In the genomic region with DNA sequence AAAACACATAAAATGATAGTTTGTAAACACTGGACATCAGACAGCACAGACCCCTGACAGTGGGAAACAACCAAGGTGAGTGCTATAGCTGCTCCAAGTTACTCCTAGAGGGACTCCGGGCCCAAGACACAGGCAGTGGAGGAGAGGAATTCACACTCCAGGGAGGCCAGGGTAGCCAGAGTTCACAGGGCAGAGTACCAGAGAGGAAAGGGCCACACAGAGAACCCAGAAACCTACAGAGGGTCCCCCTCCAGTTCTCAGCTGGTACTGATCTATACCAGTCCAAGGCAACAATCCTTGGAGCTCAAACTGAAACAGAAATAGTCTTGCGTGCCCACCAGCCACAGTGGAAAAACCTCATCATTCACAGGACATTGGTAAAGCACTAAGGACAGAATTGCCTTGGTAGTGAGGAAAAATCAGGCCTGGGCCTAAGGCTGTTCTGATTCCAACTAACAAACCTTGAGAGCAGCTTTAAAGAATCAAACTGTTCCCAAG, we compare ENCODE assay signal across 10 cellular contexts. TPM values are rescaled to one million over a fixed set of nuclear protein-coding genes. Genes with fewer than 3 reads are reported as not detected.
DNase-seq lines count a peak whose midpoint lies in the region; ATAC-seq and TF ChIP-seq lines count a peak whose summit lies in the region.
"Had no signal": no experiment of that assay in that cellular context is flagged by ENCODE, and none has a peak within 500 bp of the region (broad histone marks: within the 10 kb centered on the region; RNA-seq: fewer than 3 reads in every experiment).

No MANE protein-coding gene starts in this region.

- no peak for TF ChIP-seq EP300 in SK-N-SH (IDR thresholded peaks at IDR 0.05; ENCODE audit: borderline replicate concordance in 1 of 2, low read depth in 1 of 2, low read length in 1 of 2)
- TF ChIP-seq EP300 in transverse colon (IDR thresholded peaks at IDR 0.05; ENCODE audit: low read depth), result no peak

- 0 out of 2 replicates have a peak, but pooled peaks cover 13% of the 10 kb centered on the region for H4K20me1 ChIP-seq in SK-N-SH (ENCODE audit: insufficient read depth)

- ATAC-seq in HG02678 (IDR thresholded peaks at IDR 0.05; ENCODE audit: unreplicated experiment), result no peak
- ATAC-seq in HG02870 (IDR thresholded peaks at IDR 0.05; ENCODE audit: unreplicated experiment), result no peak

- 100% methylated on average over 2 of the region's 2 CpGs for WGBS in SK-N-SH (ENCODE audit: low lambda C conversion rate)
- WGBS in esophagus, 2 donors, result 81 to 82% methylated on average over 2 of the region's 2 CpGs
- WGBS in transverse colon (ENCODE audit: low coverage in 1 of 2), 2 donors, result 69% methylated on average over 2 of the region's 2 CpGs; no CpG with 5 or more reads in 1 of the 2 donors

- H3F3A ChIP-seq in SK-N-SH (replicated peaks; ENCODE audit: insufficient read depth), result peaks cover 6% of the 10 kb centered on the region

- peaks cover 96% of the 10 kb centered on the region for H3K79me2 ChIP-seq in SK-N-SH (ENCODE audit: insufficient read depth)

- intact Hi-C loops in transverse colon (cut with DNase I; ENCODE audit: low total_unique reads), result loop anchor here (1.0 kb wide), 1 partner anchor 25 kb away; no protein-coding TSS in a partner anchor

- no peak overlapping the region for H3K4me3 ChIP-seq in SK-N-SH (ENCODE audit: low read depth in 2 of 2, low read length in 1 of 2)
- H3K4me3 ChIP-seq in esophagus (ENCODE audit: low read depth in 1 of 2, low read length in 2 of 2), result no peak overlapping the region
- no peak overlapping the region for H3K4me3 ChIP-seq in muscle layer of duodenum (ENCODE audit: low read depth in 1 of 2, low read length in 2 of 2)
- H3K4me3 ChIP-seq in transverse colon, result no peak overlapping the region

- no peak for TF ChIP-seq CTCF in SK-N-SH (IDR thresholded peaks at IDR 0.05)
- TF ChIP-seq CTCF in transverse colon (IDR thresholded peaks at IDR 0.05), result no peak

- H3K27me3 ChIP-seq in SK-N-SH (ENCODE audit: insufficient read depth) (no peaks in the 10 kb centered on the region), esophagus (ENCODE audit: control insufficient read depth in 1 of 2, insufficient read depth in 2 of 2, low read length in 2 of 2) (no peaks in the 10 kb centered on the region), muscle layer of duodenum (ENCODE audit: low read depth, low read length) (no peaks in the 10 kb centered on the region), transverse colon (no peaks in the 10 kb centered on the region)

- H3K9me2 ChIP-seq in SK-N-SH, result no peaks in the 10 kb centered on the region

- TF ChIP-seq POLR2A in transverse colon (IDR thresholded peaks at IDR 0.05), result no peak

- H3K9ac ChIP-seq in SK-N-SH, result no peak overlapping the region

- CTCF ChIA-PET in SK-N-SH (lab: Yijun Ruan, JAX), result interaction anchor here (0.9 to 1.8 kb wide), 5 partner anchors 12 to 323 kb away, joined by 3 to 5 read pairs (median 4); no protein-coding TSS in a partner anchor

- no peak overlapping the region for H2AFZ ChIP-seq in SK-N-SH (ENCODE audit: low read depth)

- in situ Hi-C loops in transverse colon (cut with MboI; ENCODE audit: low pct_ligation_motif_present in 1 of 4, low pct_unique_long_range_greater_than_20kb in 1 of 4, low sequenced_read_pairs in 3 of 4), result no loop called here

- 0 out of 2 replicates have a peak overlapping the region, but pooled peaks have one; percentile 5 for H3K4me2 ChIP-seq in SK-N-SH

- peaks cover 0 to 34% of the 10 kb centered on the region in 2 experiments for H3K36me3 ChIP-seq in SK-N-SH (replicated peaks in 1 of 2; ENCODE audit: control insufficient read depth in 1 of 2, insufficient read depth in 2 of 2, low read length in 1 of 2)
- no peaks in the 10 kb centered on the region for H3K36me3 ChIP-seq in esophagus (ENCODE audit: control insufficient read depth in 2 of 2, insufficient read depth in 2 of 2, low read length in 1 of 2)
- H3K36me3 ChIP-seq in muscle layer of duodenum (ENCODE audit: control insufficient read depth in 1 of 2, insufficient read depth in 2 of 2, low read length in 2 of 2), result peaks cover 0 to 5% of the 10 kb centered on the region in 2 donors
- no peaks in the 10 kb centered on the region for H3K36me3 ChIP-seq in transverse colon

- DNase-seq in SK-N-SH, result no peak
- DNase-seq in transverse colon, result no peak
- no peak for DNase-seq in DMS53 treated with DMSO at 0.1 percent for 48 hours (lab: John Stamatoyannopoulos, UW; ENCODE audit: unreplicated experiment)
- DNase-seq in DMS 273 treated with DMSO at 0.1 percent for 48 hours (lab: John Stamatoyannopoulos, UW), result no peak
- DNase-seq: central memory CD4-positive, alpha-beta T cell; T-helper 1 cell had no signal

- H3K4me1 ChIP-seq in SK-N-SH (ENCODE audit: control insufficient read depth in 1 of 2, insufficient read depth in 2 of 2, low read depth in 1 of 2, low read length in 1 of 2), result peaks cover 8 to 21% of the 10 kb centered on the region in 2 experiments; a peak in 2 of 4 replicates
- H3K4me1 ChIP-seq in esophagus (ENCODE audit: control insufficient read depth in 2 of 2, insufficient read depth in 2 of 2, low read length in 1 of 2), result peaks cover 16 to 25% of the 10 kb centered on the region in 2 donors
- H3K4me1 ChIP-seq in muscle layer of duodenum (ENCODE audit: control insufficient read depth in 1 of 2, insufficient read depth in 2 of 2, low read length in 2 of 2), result peaks cover 38 to 53% of the 10 kb centered on the region in 2 donors
- peaks cover 45 to 83% (median 70%) of the 10 kb centered on the region in 4 donors for H3K4me1 ChIP-seq in transverse colon

- POLR2A ChIA-PET in SK-N-SH (lab: Yijun Ruan, JAX), result no interaction called here

- TF ChIP-seq RAD21 in SK-N-SH (IDR thresholded peaks at IDR 0.05; ENCODE audit: low read length), result no peak

- H3K27ac ChIP-seq in SK-N-SH (ENCODE audit: low read depth in 2 of 2, low read length in 1 of 2) (peak overlapping the region; percentile 36 to 45; a peak in 3 of 4 replicates), esophagus (ENCODE audit: low read depth in 2 of 2, low read length in 1 of 2) (peak overlapping the region; percentile 77), muscle layer of duodenum (ENCODE audit: low read length) (peak overlapping the region; percentile 86), transverse colon (peak overlapping the region; percentile 73 to 82 (median 77))

- H3K9me3 ChIP-seq in SK-N-SH (peaks cover 21% of the 10 kb centered on the region), esophagus (ENCODE audit: control insufficient read depth in 2 of 2, insufficient read depth in 1 of 2, low read depth in 1 of 2, low read length in 1 of 2) (no peaks in the 10 kb centered on the region), muscle layer of duodenum (ENCODE audit: control insufficient read depth in 1 of 2, low read length in 2 of 2) (peaks cover 0 to 4% of the 10 kb centered on the region in 2 donors), transverse colon (no peaks in the 10 kb centered on the region)

TF ChIP-seq in SK-N-SH, 30 proteins besides CTCF, POLR2A, EP300 and RAD21 (continues in another document):
- TF ChIP-seq FOSL2 (IDR thresholded peaks at IDR 0.05; ENCODE audit: borderline replicate concordance, low read depth), result no peak
- TF ChIP-seq TEAD4 (IDR thresholded peaks at IDR 0.05; ENCODE audit: borderline replicate concordance, insufficient read depth), result no peak
- no peak for TF ChIP-seq JUND (IDR thresholded peaks at IDR 0.05)
- TF ChIP-seq REST (IDR thresholded peaks at IDR 0.05; ENCODE audit: low read depth, low read length), result no peak
- TF ChIP-seq MEF2A (IDR thresholded peaks at IDR 0.05; ENCODE audit: borderline replicate concordance, low read depth), result no peak
- no peak for TF ChIP-seq FOXM1 (IDR thresholded peaks at IDR 0.05; ENCODE audit: low read depth)
- TF ChIP-seq, protein P1, sequence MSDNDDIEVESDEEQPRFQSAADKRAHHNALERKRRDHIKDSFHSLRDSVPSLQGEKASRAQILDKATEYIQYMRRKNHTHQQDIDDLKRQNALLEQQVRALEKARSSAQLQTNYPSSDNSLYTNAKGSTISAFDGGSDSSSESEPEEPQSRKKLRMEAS (IDR thresholded peaks at IDR 0.05; ENCODE audit: low read depth), result no peak

RNA-seq across cellular contexts. Expression of gene VPS37C, which starts 7.6 kb away (rescaled TPM):
- polyA plus RNA-seq in SK-N-SH (2012; rRNA removed) (11.7 and 15.2 TPM in 2 replicates), esophagus (10 to 100 TPM; 14.7 to 18.6 TPM)
- polyA plus RNA-seq in SK-N-SH (2012; cell fraction: cytosol; rRNA removed), result 10.5 and 12.9 TPM in 2 replicates
- 28.0 and 28.6 TPM in 2 replicates for polyA plus RNA-seq in SK-N-SH (2012; cell fraction: nucleus; rRNA removed)
- total RNA-seq in transverse colon, result 10 to 100 TPM in 3 of 4 donors, 1 to 10 TPM in 1; 8.6 to 23.3 (median 20.5) TPM

RNA-seq across cellular contexts. Expression of gene PGA3, which starts 49.7 kb away (rescaled TPM):
- not detected in 2 replicates for polyA plus RNA-seq in SK-N-SH (2012; rRNA removed)
- polyA plus RNA-seq in SK-N-SH (2012; cell fraction: cytosol; rRNA removed), result 0.04 TPM in 1 of 2 replicates, not detected in the other
- not detected in 2 replicates for polyA plus RNA-seq in SK-N-SH (2012; cell fraction: nucleus; rRNA removed)
- 10 to 100 TPM in 1 of 2 donors, 1 to 10 TPM in 1; 1.9 to 27.7 TPM for polyA plus RNA-seq in esophagus
- total RNA-seq in transverse colon, result 10 to 100 TPM in 1 of 4 donors, 1 to 10 TPM in 1, not detected in 2; 1.5 to 20.1 TPM

RNA-seq across cellular contexts. Expression of gene CD5, which starts 51.4 kb away (rescaled TPM):
- polyA plus RNA-seq in SK-N-SH (2012; rRNA removed), result not detected in 2 replicates
- polyA plus RNA-seq in SK-N-SH (2012; cell fraction: cytosol; rRNA removed), result not detected in 2 replicates
- polyA plus RNA-seq in SK-N-SH (2012; cell fraction: nucleus; rRNA removed), result not detected in 2 replicates
- under 1 TPM; 0.39 to 0.52 TPM for polyA plus RNA-seq in esophagus
- total RNA-seq in transverse colon, result 1 to 10 TPM in 3 of 4 donors, not detected in 1; 1.6 to 7.5 (median 3.7) TPM
